8 cellular contexts compared by ENCODE assay signal in genomic region chr1:81803423-81804103, GRCh38. TPM values are rescaled to one million over a fixed set of nuclear protein-coding genes. Genes with fewer than 3 reads are reported as not detected.
DNase-seq lines count a peak whose midpoint lies in the region; TF ChIP-seq lines count a peak whose summit lies in the region.

No MANE protein-coding gene starts in this region.

- POLR2A ChIA-PET in PC-9 (lab: Charles Lee; ENCODE audit: unreplicated experiment) = interaction anchor here (0.9 kb wide), 1 partner anchor 1729 kb away, joined by 7 read pairs; no protein-coding TSS in a partner anchor
- POLR2A ChIA-PET in activated CD4-positive, alpha-beta memory T cell treated with anti-CD3 and anti-CD28 coated beads for 36 hours (lab: Charles Lee) = no interaction called here

- H3K4me3 Mint-ChIP-seq in activated CD4-positive, alpha-beta memory T cell treated with anti-CD3 and anti-CD28 coated beads for 36 hours = no peak overlapping the region
- H3K4me3 Mint-ChIP-seq in CD14-positive monocyte = peak overlapping the region in 1 of 2 donors; percentile 72

- H2AFZ ChIP-seq in PC-9 (peak overlapping the region; percentile 79), osteoblast (ENCODE audit: low read length) (peak overlapping the region; percentile 49)

- no peak overlapping the region for H3K27ac Mint-ChIP-seq in activated CD4-positive, alpha-beta memory T cell treated with anti-CD3 and anti-CD28 coated beads for 36 hours
- H3K27ac Mint-ChIP-seq in CD14-positive monocyte = no peak overlapping the region

- H3K4me3 ChIP-seq in PC-9 (peak overlapping the region; percentile 96), fibroblast of mammary gland (ENCODE audit: control insufficient read depth, low read depth, low read length) (peak overlapping the region; percentile 73), osteoblast (ENCODE audit: insufficient read depth, low read length) (peak overlapping the region; percentile 85)

- H4K20me1 ChIP-seq in PC-9 (ENCODE audit: insufficient read depth) = peaks cover 7% of the 10 kb centered on the region; the same call in 1 of the 2 replicates
- peaks cover 8% of the 10 kb centered on the region for H4K20me1 ChIP-seq in osteoblast (ENCODE audit: insufficient read depth, low read length)

- H3K4me1 ChIP-seq in PC-9 (replicated peaks; ENCODE audit: insufficient read depth) (peaks cover 25% of the 10 kb centered on the region), osteoblast (ENCODE audit: insufficient read depth, low read length) (peaks cover 12% of the 10 kb centered on the region)

- TF ChIP-seq CTCF in PC-9 (conservative IDR thresholded peaks at IDR 0.05) = no peak
- no peak for TF ChIP-seq CTCF in fibroblast of mammary gland (conservative IDR thresholded peaks at IDR 0.05; ENCODE audit: control insufficient read depth, insufficient read depth, low read depth, low read length)
- no peak for TF ChIP-seq CTCF in osteoblast (IDR thresholded peaks at IDR 0.05; ENCODE audit: extremely low read depth, low read depth, low read length)
- TF ChIP-seq CTCF in CD14-positive monocyte (IDR thresholded peaks at IDR 0.05) = no peak

- H3K9me3 Mint-ChIP-seq in activated CD4-positive, alpha-beta memory T cell treated with anti-CD3 and anti-CD28 coated beads for 36 hours = no peaks in the 10 kb centered on the region
- H3K9me3 Mint-ChIP-seq in CD14-positive monocyte = peaks cover 0 to 8% (median 5%) of the 10 kb centered on the region in 7 donors

- H3K27ac ChIP-seq in PC-9 (no peak overlapping the region), osteoblast (ENCODE audit: low read depth, low read length) (peak overlapping the region; percentile 43)

- CTCF ChIA-PET in PC-9 (lab: Charles Lee) = no interaction called here
- CTCF ChIA-PET in activated CD4-positive, alpha-beta memory T cell treated with anti-CD3 and anti-CD28 coated beads for 36 hours (lab: Charles Lee) = no interaction called here

- H3F3A ChIP-seq in PC-9 (ENCODE audit: insufficient read depth, low read depth) = peaks cover 3% of the 10 kb centered on the region; the same call in 1 of the 2 replicates

- H3K36me3 ChIP-seq in PC-9 (ENCODE audit: low read depth) (no peaks in the 10 kb centered on the region), osteoblast (ENCODE audit: insufficient read depth, low read length) (no peaks in the 10 kb centered on the region)

- peaks cover 2% of the 10 kb centered on the region for H3K36me3 Mint-ChIP-seq in activated CD4-positive, alpha-beta memory T cell treated with anti-CD3 and anti-CD28 coated beads for 36 hours
- H3K36me3 Mint-ChIP-seq in CD14-positive monocyte = peaks cover 0 to 2% of the 10 kb centered on the region in 2 donors

- no peaks in the 10 kb centered on the region for H3K9me2 ChIP-seq in PC-9 (ENCODE audit: insufficient read depth)

- peaks cover 3% of the 10 kb centered on the region for H3K4me1 Mint-ChIP-seq in activated CD4-positive, alpha-beta memory T cell treated with anti-CD3 and anti-CD28 coated beads for 36 hours (ENCODE audit: low read depth)
- H3K4me1 Mint-ChIP-seq in CD14-positive monocyte = peaks cover 15% of the 10 kb centered on the region

- BruUV-seq in PC-9 (replicated peaks; lab: Mats Ljungman, UMichigan) = no TSS peak

- in situ Hi-C loops in Caki2 (cut with HindIII; ENCODE audit: low pct_unique_long_range_greater_than_20kb, low sequenced_read_pairs) = no loop called here

- H3K4me2 ChIP-seq in PC-9 (peak overlapping the region; percentile 94), osteoblast (ENCODE audit: insufficient read depth, low read length) (peak overlapping the region; percentile 79)

- peaks cover 5% of the 10 kb centered on the region; the same call in 1 of the 2 replicates for H3K9me3 ChIP-seq in PC-9 (ENCODE audit: insufficient read depth, low read depth)
- H3K9me3 ChIP-seq in osteoblast (ENCODE audit: low read depth, low read length) = no peaks in the 10 kb centered on the region

- intact Hi-C loops in PC-9 (cut with micrococcal nuclease; ENCODE audit: unreplicated experiment) = loop anchor here (5.0 kb wide), 1 partner anchor 101 kb away; no protein-coding TSS in a partner anchor
- intact Hi-C loops in activated CD4-positive, alpha-beta memory T cell treated with anti-CD3 and anti-CD28 coated beads for 36 hours (cut with micrococcal nuclease) = no loop called here
- intact Hi-C loops in CD14-positive monocyte (cut with micrococcal nuclease) = no loop called here

- H3K79me2 ChIP-seq in PC-9 (ENCODE audit: low read depth) (peaks cover 39% of the 10 kb centered on the region), osteoblast (ENCODE audit: insufficient read depth, low read length) (peaks cover 68% of the 10 kb centered on the region)

- DNase-seq in Caki2 (ENCODE audit: low read depth) = peak; percentile 76
- peak; percentile 6 to 58 for DNase-seq in PC-9
- DNase-seq in fibroblast of mammary gland (ENCODE audit: low read depth) = peak; percentile 38
- DNase-seq in osteoblast (ENCODE audit: insufficient read length, low spot score, missing footprints) = peak; percentile 71
- no peak for DNase-seq in activated CD4-positive, alpha-beta memory T cell treated with anti-CD3 and anti-CD28 coated beads for 36 hours
- DNase-seq in medulla oblongata (ENCODE audit: extremely low spot score) = no peak
- DNase-seq in NCI-H510A treated with DMSO at 0.1 percent for 48 hours (lab: John Stamatoyannopoulos, UW) = no peak
- DNase-seq in CD14-positive monocyte (ENCODE audit: low spot score) = no peak

- peaks cover 32% of the 10 kb centered on the region for H3K27me3 Mint-ChIP-seq in activated CD4-positive, alpha-beta memory T cell treated with anti-CD3 and anti-CD28 coated beads for 36 hours
- H3K27me3 Mint-ChIP-seq in CD14-positive monocyte (ENCODE audit: low read depth in 3 of 3) = peaks cover 61 to 75% (median 69%) of the 10 kb centered on the region in 3 donors

- H3K27me3 ChIP-seq in PC-9 (ENCODE audit: insufficient read depth, low read depth) (no peaks in the 10 kb centered on the region), osteoblast (ENCODE audit: insufficient read depth, low read length) (peaks cover 14% of the 10 kb centered on the region)

RNA-seq across cellular contexts. Expression of gene ADGRL2, which starts 2.8 kb away (rescaled TPM):
- total RNA-seq in Caki2 (2014; rRNA removed; shearing (Covaris generic); ENCODE audit: low replicate concordance) = 22.8 and 62.2 TPM in 2 replicates
- total RNA-seq in PC-9 (2021) (24.0 and 25.3 TPM in 2 replicates), osteoblast (55.4 and 101 TPM in 2 replicates)
- total RNA-seq in activated CD4-positive, alpha-beta memory T cell treated with anti-CD3 and anti-CD28 coated beads for 36 hours = not detected
- not detected for polyA plus RNA-seq in CD14-positive monocyte

Comparison
In these comparisons a context has a peak if more than half of its experiments do, and no peak if none do; other contexts are left out.
1. DNase-seq: peak in Caki2 (single experiment), PC-9 (2 of 2), fibroblast of mammary gland (single experiment) and osteoblast (single experiment); none in activated CD4-positive, alpha-beta memory T cell treated with anti-CD3 and anti-CD28 coated beads for 36 hours (single experiment), medulla oblongata (single experiment), NCI-H510A treated with DMSO at 0.1 percent for 48 hours (single experiment) and CD14-positive monocyte (single experiment).
2. RNA of gene ADGRL2, which starts 2.8 kb away (total RNA-seq): 22.8 to 62.2 TPM in Caki2, 55.4 to 101 TPM in osteoblast and 24.0 to 25.3 TPM in PC-9; not detected in activated CD4-positive, alpha-beta memory T cell treated with anti-CD3 and anti-CD28 coated beads for 36 hours; every median in the first group is over 10 times any median in the second.
3. Peak in every context shown above with its lines, with median percentiles within 50 percentile points of each other: H3K4me3 ChIP-seq.